Comparison of ENCODE assay signal across 11 cellular contexts in genomic region chr15:34154725-34155204, GRCh38. TPM values are rescaled to one million over a fixed set of nuclear protein-coding genes. Genes with fewer than 3 reads are reported as not detected.
DNase-seq lines count a peak whose midpoint lies in the region; ATAC-seq and TF ChIP-seq lines count a peak whose summit lies in the region.
"Had no signal": no experiment of that assay in that cellular context is flagged by ENCODE, and none has a peak within 500 bp of the region (broad histone marks: within the 10 kb centered on the region; RNA-seq: fewer than 3 reads in every experiment).

No MANE protein-coding gene starts in this region.

- H3K4me3 ChIP-seq in GM06990 (replicated peaks; ENCODE audit: low read depth, low read length) (no peak overlapping the region), right cardiac atrium (ENCODE audit: low read length) (no peak overlapping the region)
- H3K4me3 ChIP-seq: thoracic aorta had no signal

- H3K9me3 ChIP-seq in right cardiac atrium (ENCODE audit: control insufficient read depth, low read length), result no peaks in the 10 kb centered on the region
- H3K9me3 ChIP-seq: thoracic aorta had no signal

- DNase-seq in A172 (ENCODE audit: low spot score) (peak; percentile 72), GM06990 (ENCODE audit: extremely low read depth, insufficient read length) (peak; percentile 3), RWPE1 (ENCODE audit: low spot score) (peak; percentile 34), erythroblast (lab: John Stamatoyannopoulos, UW) (peak; percentile 35 to 47), right cardiac atrium (no peak), ecto neural progenitor cell (ENCODE audit: low spot score) (no peak), COLO668 (lab: John Stamatoyannopoulos, UW; ENCODE audit: unreplicated experiment) (no peak)
- DNase-seq: glutamatergic neuron, NCI-H2227 treated with DMSO at 0.1 percent for 48 hours had no signal

- H3K27ac ChIP-seq in RWPE1 (no peak overlapping the region), right cardiac atrium (ENCODE audit: low read length) (no peak overlapping the region)
- H3K27ac ChIP-seq: thoracic aorta had no signal

- TF ChIP-seq POLR2A in erythroblast (IDR thresholded peaks at IDR 0.05; ENCODE audit: low read length), result no peak

- H3K27me3 ChIP-seq in GM06990 (replicated peaks; ENCODE audit: control insufficient read depth, insufficient read depth, low read length) (no peaks in the 10 kb centered on the region), right cardiac atrium (ENCODE audit: control insufficient read depth, insufficient read depth) (no peaks in the 10 kb centered on the region)

- no peak for TF ChIP-seq CTCF in GM06990 (IDR thresholded peaks at IDR 0.05; ENCODE audit: insufficient read depth, low read length, poor library complexity, severe bottlenecking)
- no peak for TF ChIP-seq CTCF in RWPE1 (conservative IDR thresholded peaks at IDR 0.05; ENCODE audit: low read depth)

- POLR2A ChIA-PET in RWPE1 (lab: Yijun Ruan, JAX; ENCODE audit: low non-redundant PET), result no interaction called here

- H3K36me3 ChIP-seq in GM06990 (ENCODE audit: control insufficient read depth, insufficient read depth, low read length), result peaks cover 3% of the 10 kb centered on the region

- CTCF ChIA-PET in RWPE1 (lab: Yijun Ruan, JAX), result interaction anchor here (0.8 kb wide), 1 partner anchor 55 kb away, joined by 3 read pairs; the partner anchor contains the start of gene KATNBL1

- H3K4me1 ChIP-seq in right cardiac atrium (ENCODE audit: control insufficient read depth, insufficient read depth, low read length), result no peaks in the 10 kb centered on the region

- WGBS in right cardiac atrium, result 97% methylated on average over 7 of the region's 7 CpGs

- no peak for ATAC-seq in GM21526 (IDR thresholded peaks at IDR 0.05; ENCODE audit: low FRiP score, unreplicated experiment)
- no peak for ATAC-seq in right cardiac atrium

- intact Hi-C loops in right cardiac atrium (cut with DNase I), result no loop called here

RNA-seq across cellular contexts. Expression of gene PGBD4, which starts 52.9 kb away (rescaled TPM):
- total RNA-seq in A172 (2014; rRNA removed; shearing (Covaris generic)), result 1.3 and 1.6 TPM in 2 replicates
- total RNA-seq in right cardiac atrium, result 1 to 10 TPM; 2.2 to 2.9 (median 2.7) TPM
- polyA plus RNA-seq in right cardiac atrium, result 1.5 TPM

RNA-seq across cellular contexts. Expression of gene EMC7, which starts 53.1 kb away (rescaled TPM):
- total RNA-seq in A172 (2014; rRNA removed; shearing (Covaris generic)), result 32.3 and 40.0 TPM in 2 replicates
- 10 to 100 TPM; 66.0 to 90.0 (median 72.8) TPM for total RNA-seq in right cardiac atrium
- 109 TPM for polyA plus RNA-seq in right cardiac atrium

RNA-seq across cellular contexts. Expression of gene KATNBL1, which starts 55.1 kb away (rescaled TPM):
- 48.9 and 49.8 TPM in 2 replicates for total RNA-seq in A172 (2014; rRNA removed; shearing (Covaris generic))
- total RNA-seq in right cardiac atrium, result 10 to 100 TPM; 18.3 to 26.1 (median 21.5) TPM
- polyA plus RNA-seq in right cardiac atrium, result 12.0 TPM

Comparison
In these comparisons a context has a peak if more than half of its experiments do, and no peak if none do; other contexts are left out.
1. DNase-seq: peak in A172 (single experiment), GM06990 (single experiment), RWPE1 (single experiment) and erythroblast (2 of 2); none in right cardiac atrium (0 of 3), ecto neural progenitor cell (single experiment) and COLO668 (single experiment).